ENCODE assay signal across 9 cellular contexts in genomic region chr2:110770696-110771425, GRCh38. TPM values are rescaled to one million over a fixed set of nuclear protein-coding genes. Genes with fewer than 3 reads are reported as not detected.
DNase-seq lines count a peak whose midpoint lies in the region; ATAC-seq, FAIRE-seq and TF ChIP-seq lines count a peak whose summit lies in the region.
"Had no signal": no experiment of that assay in that cellular context is flagged by ENCODE, and none has a peak within 500 bp of the region (broad histone marks: within the 10 kb centered on the region; RNA-seq: fewer than 3 reads in every experiment).

No MANE protein-coding gene starts in this region.

- H3F3A ChIP-seq in SK-N-SH (replicated peaks; ENCODE audit: insufficient read depth) = no peaks in the 10 kb centered on the region

- peaks cover 16% of the 10 kb centered on the region for H3K27me3 ChIP-seq in SK-N-SH (ENCODE audit: insufficient read depth)
- H3K27me3 ChIP-seq in hepatocyte = peaks cover 32% of the 10 kb centered on the region

- no peak overlapping the region for H3K4me3 ChIP-seq in A549
- H3K4me3 ChIP-seq in SK-N-SH (ENCODE audit: low read depth in 2 of 2, low read length in 1 of 2) = peak overlapping the region; percentile 28 to 48
- H3K4me3 ChIP-seq in hepatocyte = no peak overlapping the region

- POLR2A ChIA-PET in A549 (lab: Yijun Ruan, JAX) (no interaction called here), SK-N-SH (lab: Yijun Ruan, JAX) (interaction anchor here (0.6 kb wide), 1 partner anchor 109 kb away, joined by 4 read pairs; no protein-coding TSS in a partner anchor)

- H3K4me1 ChIP-seq in A549 (no peaks in the 10 kb centered on the region), SK-N-SH (ENCODE audit: control insufficient read depth in 1 of 2, insufficient read depth in 2 of 2, low read depth in 1 of 2, low read length in 1 of 2) (peaks cover 0 to 37% of the 10 kb centered on the region in 2 experiments; a peak in 3 of 4 replicates), hepatocyte (ENCODE audit: insufficient read depth) (peaks cover 5% of the 10 kb centered on the region)

- H3K36me3 ChIP-seq in SK-N-SH (replicated peaks in 1 of 2; ENCODE audit: control insufficient read depth in 1 of 2, insufficient read depth in 2 of 2, low read length in 1 of 2) = no peaks in the 10 kb centered on the region
- no peaks in the 10 kb centered on the region for H3K36me3 ChIP-seq in hepatocyte (replicated peaks; ENCODE audit: insufficient read depth, low read depth)

- TF ChIP-seq RAD21 in A549 (conservative IDR thresholded peaks at IDR 0.05 in 1 of 2, IDR thresholded peaks at IDR 0.05 in 1 of 2) (no peak), SK-N-SH (IDR thresholded peaks at IDR 0.05; ENCODE audit: low read length) (0 out of 2 replicates have a peak, but pooled peaks have one; percentile 23)

- no peaks in the 10 kb centered on the region for H4K20me1 ChIP-seq in SK-N-SH (ENCODE audit: insufficient read depth)
- H4K20me1 ChIP-seq in hepatocyte (ENCODE audit: insufficient read depth, poor library complexity, severe bottlenecking) = no peaks in the 10 kb centered on the region

- ATAC-seq in A549 (peak; percentile 49 to 58; a peak in 5 of 6 replicates), GM18870 (IDR thresholded peaks at IDR 0.05; ENCODE audit: unreplicated experiment) (no peak), GM21526 (IDR thresholded peaks at IDR 0.05; ENCODE audit: low FRiP score, unreplicated experiment) (no peak)

- no peak overlapping the region for H3K9ac ChIP-seq in SK-N-SH

- H3K9me3 ChIP-seq in A549 (no peaks in the 10 kb centered on the region), SK-N-SH (no peaks in the 10 kb centered on the region), hepatocyte (ENCODE audit: low read depth) (no peaks in the 10 kb centered on the region)

- TF ChIP-seq POLR2A in A549 (IDR thresholded peaks at IDR 0.05; ENCODE audit: low read length) = no peak

- H3K9me2 ChIP-seq in SK-N-SH (no peaks in the 10 kb centered on the region), hepatocyte (replicated peaks; ENCODE audit: insufficient read depth) (no peaks in the 10 kb centered on the region)

- no peak for FAIRE-seq in A549 (lab: Jason Lieb, UNC)

- CTCF ChIA-PET in A549 (lab: Yijun Ruan, JAX) = interaction anchor here (0.8 to 2.2 kb wide), 4 partner anchors 12 to 41 kb away, joined by 3 to 10 read pairs (median 4); no protein-coding TSS in a partner anchor
- CTCF ChIA-PET in SK-N-SH (lab: Yijun Ruan, JAX) = interaction anchor here (0.9 to 9.1 kb wide), 5 partner anchors 10 to 41 kb away, joined by 3 to 59 read pairs (median 3); no protein-coding TSS in a partner anchor

- H3K79me2 ChIP-seq in SK-N-SH (ENCODE audit: insufficient read depth) (no peaks in the 10 kb centered on the region), hepatocyte (no peaks in the 10 kb centered on the region)

- TF ChIP-seq EP300 in A549 (IDR thresholded peaks at IDR 0.05) = no peak
- peak in 1 of 2 experiments; percentile 82; a peak in 2 of 4 replicates for TF ChIP-seq EP300 in SK-N-SH (IDR thresholded peaks at IDR 0.05; ENCODE audit: borderline replicate concordance in 1 of 2, low read depth in 1 of 2, low read length in 1 of 2)

- TF ChIP-seq CTCF in A549 (IDR thresholded peaks at IDR 0.05) (no peak), SK-N-SH (IDR thresholded peaks at IDR 0.05) (no peak), hepatocyte (IDR thresholded peaks at IDR 0.05; ENCODE audit: poor library complexity) (no peak), GM20000 (IDR thresholded peaks at IDR 0.05; ENCODE audit: extremely low read depth, missing control alignments) (no peak)

- WGBS in A549 (ENCODE audit: missing lambda C conversion rate) = 41% methylated on average over 15 of the region's 15 CpGs
- 11% methylated on average over 15 of the region's 15 CpGs for WGBS in SK-N-SH (ENCODE audit: low lambda C conversion rate)
- 24% methylated on average over 15 of the region's 15 CpGs for WGBS in hepatocyte (ENCODE audit: low lambda C conversion rate, missing lambda C conversion rate)

- H3K27ac ChIP-seq in A549 (no peak overlapping the region), SK-N-SH (ENCODE audit: low read depth in 2 of 2, low read length in 1 of 2) (peak overlapping the region in 1 of 2 experiments; percentile 88; a peak in 2 of 4 replicates), hepatocyte (no peak overlapping the region)

- H2AFZ ChIP-seq in SK-N-SH (ENCODE audit: low read depth) = no peak overlapping the region; the same call in 1 of the 2 replicates
- H2AFZ ChIP-seq in hepatocyte = no peak overlapping the region

- H3K4me2 ChIP-seq in A549 (no peak overlapping the region), SK-N-SH (peak overlapping the region; percentile 71), hepatocyte (peak overlapping the region; percentile 63)

- DNase-seq in A549 (ENCODE audit: low read depth in 1 of 2, low spot score in 1 of 2) (peak in 1 of 2 experiments; percentile 6), MV-4-11 (lab: John Stamatoyannopoulos, UW) (peak; percentile 87), SK-N-SH (peak; percentile 83), hepatocyte (ENCODE audit: low spot score) (peak; percentile 42), NCI-H226 (no peak), GM20000 (ENCODE audit: low spot score) (no peak)
- DNase-seq: activated naive CD4-positive, alpha-beta T cell treated with anti-CD3 and anti-CD28 coated beads, Interleukin-2, amount 50 U/mL, for 16 hours had no signal

TF ChIP-seq in A549, 52 proteins besides CTCF, POLR2A, EP300 and RAD21:
- TF ChIP-seq MAZ (IDR thresholded peaks at IDR 0.05; ENCODE audit: borderline replicate concordance, low read depth, low read length) = no peak
- TF ChIP-seq PHF8 (IDR thresholded peaks at IDR 0.05; ENCODE audit: borderline replicate concordance, low read depth) = no peak
- no peak for TF ChIP-seq CBX8 (IDR thresholded peaks at IDR 0.05)
- TF ChIP-seq, protein P1, sequence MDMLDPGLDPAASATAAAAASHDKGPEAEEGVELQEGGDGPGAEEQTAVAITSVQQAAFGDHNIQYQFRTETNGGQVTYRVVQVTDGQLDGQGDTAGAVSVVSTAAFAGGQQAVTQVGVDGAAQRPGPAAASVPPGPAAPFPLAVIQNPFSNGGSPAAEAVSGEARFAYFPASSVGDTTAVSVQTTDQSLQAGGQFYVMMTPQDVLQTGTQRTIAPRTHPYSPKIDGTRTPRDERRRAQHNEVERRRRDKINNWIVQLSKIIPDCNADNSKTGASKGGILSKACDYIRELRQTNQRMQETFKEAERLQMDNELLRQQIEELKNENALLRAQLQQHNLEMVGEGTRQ (IDR thresholded peaks at IDR 0.05) = no peak
- no peak for TF ChIP-seq KDM1A (IDR thresholded peaks at IDR 0.05; ENCODE audit: low read depth)
- TF ChIP-seq MYC (IDR thresholded peaks at IDR 0.05; ENCODE audit: borderline replicate concordance, low read length) = no peak
- no peak for TF ChIP-seq POLR2AphosphoS2 (conservative IDR thresholded peaks at IDR 0.05; ENCODE audit: low read length)
- TF ChIP-seq ZFP36 (IDR thresholded peaks at IDR 0.05; ENCODE audit: borderline replicate concordance, partially characterized antibody) = no peak
- no peak for TF ChIP-seq HES2 (IDR thresholded peaks at IDR 0.05)
- no peak for TF ChIP-seq EHF (CRISPR knock-in tag; IDR thresholded peaks at IDR 0.05)
- TF ChIP-seq ZC3H11A (IDR thresholded peaks at IDR 0.05) = no peak
- TF ChIP-seq SMC3 (IDR thresholded peaks at IDR 0.05) = no peak
TF ChIP-seq in A549: peak in this region for 0.

TF ChIP-seq in SK-N-SH, 30 proteins besides CTCF, POLR2A, EP300 and RAD21 (continues in another document):
- TF ChIP-seq RCOR1 (IDR thresholded peaks at IDR 0.05; ENCODE audit: low read length) (peak; percentile 82; the same call in 1 of the 2 replicates), TCF12 (IDR thresholded peaks at IDR 0.05) (peak; percentile 54), MEF2A (IDR thresholded peaks at IDR 0.05; ENCODE audit: borderline replicate concordance, low read depth) (no peak), NFIC (IDR thresholded peaks at IDR 0.05; ENCODE audit: borderline replicate concordance) (0 out of 2 replicates have a peak, but pooled peaks have one; percentile 22), FOXJ3 (CRISPR knock-in tag; IDR thresholded peaks at IDR 0.05) (peak; percentile 76), GATA2 (CRISPR knock-in tag; IDR thresholded peaks at IDR 0.05) (peak; percentile 95), EZH2phosphoT487 (IDR thresholded peaks at IDR 0.05; ENCODE audit: borderline replicate concordance, low read depth) (no peak), MAX (IDR thresholded peaks at IDR 0.05; ENCODE audit: low read depth) (no peak), MXI1 (IDR thresholded peaks at IDR 0.05; ENCODE audit: low read depth, low read length) (peak; percentile 19), YY1 (IDR thresholded peaks at IDR 0.05; ENCODE audit: low read depth) (no peak), CHD2 (IDR thresholded peaks at IDR 0.05; ENCODE audit: low read length, partially characterized antibody) (peak; percentile 61), SIN3A (IDR thresholded peaks at IDR 0.05; ENCODE audit: borderline replicate concordance, low read depth, low read length) (no peak)

RNA-seq across cellular contexts. Expression of gene ACOXL, which starts 38.5 kb away (rescaled TPM):
- polyA plus RNA-seq in A549 (2011; rRNA removed) (not detected in 2 replicates), A549 (2017; fragmentation: RNase III; extraction: RNeasy Plus Mini Kit Qiagen cat#74134 plus additional on column Dnase treatment) (0.05 TPM in 1 of 3 replicates, not detected in the others), SK-N-SH (2012; rRNA removed) (not detected in 2 replicates), hepatocyte (0.57 and 1.1 TPM in 2 replicates)
- polyA plus RNA-seq in A549 (2012; cell fraction: cytosol; rRNA removed) = 0.03 TPM in 1 of 2 replicates, not detected in the other
- polyA plus RNA-seq in A549 (2012; cell fraction: nucleus; rRNA removed) = 0.05 TPM in 2 replicates
- polyA minus RNA-seq in A549 (2011; rRNA and poly(A)+ RNA removed) = not detected in 2 replicates
- not detected in 2 replicates for polyA plus RNA-seq in SK-N-SH (2012; cell fraction: cytosol; rRNA removed)
- polyA plus RNA-seq in SK-N-SH (2012; cell fraction: nucleus; rRNA removed) = not detected in 2 replicates
- 0.23 and 0.36 TPM in 2 replicates for total RNA-seq in hepatocyte

Comparison
In these comparisons a context has a peak if more than half of its experiments do, and no peak if none do; other contexts are left out.
1. ATAC-seq: peak in A549 (2 of 2); none in GM18870 (single experiment) and GM21526 (single experiment).
2. DNase-seq: peak in MV-4-11 (single experiment), SK-N-SH (single experiment) and hepatocyte (single experiment); none in NCI-H226 (single experiment) and GM20000 (single experiment).
3. H3K4me3 ChIP-seq: peak in SK-N-SH (2 of 2); none in A549 (single experiment) and hepatocyte (single experiment).
4. Of the 12 proteins assayed by ChIP-seq in both A549 and SK-N-SH: peak only in A549: none; only in SK-N-SH: CHD2, RAD21, RCOR1 and REST; in both: none; in neither: 7; mixed calls (peak in some experiments, not most) for 1.